ENCODE assay signal across 21 cellular contexts in genomic region chr16:60991886-60992285, GRCh38.
"Had no signal": no experiment of that assay in that cellular context is flagged by ENCODE, and none has a peak within 500 bp of the region (broad histone marks: within the 10 kb centered on the region; RNA-seq: fewer than 3 reads in every experiment).

No MANE protein-coding gene starts in this region.

- H3K4me1 ChIP-seq: colonic mucosa, foreskin keratinocyte, psoas muscle, spleen, transverse colon had no signal

- H3K4me3 ChIP-seq: colonic mucosa, hepatocyte, psoas muscle, spleen, thoracic aorta, transverse colon had no signal

- H3K27ac ChIP-seq: colonic mucosa, foreskin keratinocyte, hepatocyte, neutrophil, psoas muscle, spleen, thoracic aorta, transverse colon had no signal

- H3K9me3 ChIP-seq: colonic mucosa, neutrophil, psoas muscle, thoracic aorta, transverse colon had no signal

- H3K27me3 ChIP-seq: colonic mucosa, foreskin keratinocyte, hepatocyte, neutrophil, spleen, transverse colon had no signal

- DNase-seq: colonic mucosa; dermis blood vessel endothelial cell; erythroblast; foreskin keratinocyte; head of caudate nucleus; kidney glomerular epithelial cell; naive thymus-derived CD4-positive, alpha-beta T cell; nephron progenitor cell; psoas muscle; retina; spleen; stimulated activated CD4-positive, alpha-beta T cell treated with anti-CD3 and anti-CD28 coated beads, Interleukin-15, amount 100 ng/mL, for 24 hours; stimulated activated CD4-positive, alpha-beta T cell treated with anti-CD3 and anti-CD28 coated beads, Interleukin-1b, Interleukin-23, amount 100 ng/mL, for 48 hours; stimulated activated CD4-positive, alpha-beta T cell treated with anti-CD3 and anti-CD28 coated beads, Interleukin-4, amount 100 ng/mL, for 4 hours; stimulated activated naive B cell treated with anti-CD40 and anti-IgM and Interleukin-4, amounts not matched to agents 10 μg/mL and 1 μg/mL and 100 μg/mL, for 72 hours; stimulated activated naive CD8-positive, alpha-beta T cell treated with anti-CD3 and anti-CD28 coated beads, Interleukin-15, amount 100 ng/mL, for 72 hours; transverse colon had no signal

- ATAC-seq: foreskin keratinocyte; naive thymus-derived CD4-positive, alpha-beta T cell; psoas muscle; sciatic nerve; stimulated activated naive B cell treated with anti-CD40 and anti-IgM and Interleukin-4, amounts not matched to agents 10 μg/mL and 1 μg/mL and 100 μg/mL, for 72 hours; stimulated activated naive CD8-positive, alpha-beta T cell treated with anti-CD3 and anti-CD28 coated beads, Interleukin-15, amount 100 ng/mL, for 72 hours had no signal

- H3K36me3 ChIP-seq: colonic mucosa, neutrophil, spleen, thoracic aorta, transverse colon had no signal
